Comparison of ENCODE assay signal across 8 cellular contexts in the genomic region with DNA sequence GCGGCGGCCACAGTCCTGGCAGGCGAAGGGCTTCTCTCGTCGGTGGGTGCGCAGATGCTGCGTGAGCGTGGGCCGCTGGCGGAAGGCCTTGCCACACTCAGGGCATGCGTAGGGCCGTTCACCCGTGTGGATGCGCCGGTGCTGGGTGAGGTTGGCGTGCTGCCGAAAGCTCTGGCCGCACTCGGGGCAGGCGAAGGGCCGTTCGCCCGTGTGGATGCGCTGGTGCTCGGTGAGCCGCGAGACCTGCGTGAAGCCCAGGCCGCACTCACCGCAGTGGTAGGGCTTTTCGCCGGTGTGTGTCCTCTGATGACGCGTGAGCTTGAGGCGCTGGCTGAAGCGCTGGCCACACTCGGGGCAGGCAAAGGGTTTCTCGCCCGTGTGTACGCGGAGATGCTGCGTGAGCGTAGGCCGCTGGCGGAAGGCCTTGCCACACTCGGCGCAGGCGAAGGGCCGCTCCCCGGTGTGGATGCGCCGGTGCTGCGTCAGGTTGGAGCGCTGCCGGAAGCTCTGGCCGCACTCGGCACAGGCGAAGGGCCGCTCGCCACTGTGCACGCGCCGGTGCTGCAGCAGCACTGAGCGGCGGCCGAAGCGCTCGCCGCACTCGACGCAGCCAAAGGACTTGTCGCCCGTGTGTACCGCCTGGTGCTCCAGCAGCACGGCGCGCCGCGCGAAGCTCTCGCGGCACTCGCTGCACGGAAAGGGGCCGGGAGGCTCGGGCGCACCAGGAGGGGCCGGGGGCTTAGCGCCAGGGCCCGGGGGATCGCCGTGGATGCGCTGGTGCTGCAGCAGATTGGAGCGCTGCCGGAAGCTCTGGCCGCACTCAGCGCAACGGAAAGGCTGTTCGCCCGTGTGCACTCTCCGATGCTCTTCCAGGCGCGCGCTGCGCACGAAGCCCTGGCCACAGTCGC. TPM values are rescaled to one million over a fixed set of nuclear protein-coding genes. Genes with fewer than 3 reads are reported as not detected.
A peak's percentile ranks its signal among the peaks of the same experiment; 100 is the strongest.
DNase-seq lines count a peak whose midpoint lies in the region; ATAC-seq, FAIRE-seq and TF ChIP-seq lines count a peak whose summit lies in the region.

No MANE protein-coding gene starts in this region.

- H3K9ac ChIP-seq in skeletal muscle satellite cell (ENCODE audit: low read depth, low read length) = no peak overlapping the region

- TF ChIP-seq CTCF in heart right ventricle (IDR thresholded peaks at IDR 0.05) = no peak

- no peaks in the 10 kb centered on the region for H3K9me3 ChIP-seq in heart right ventricle
- H3K9me3 ChIP-seq in skeletal muscle satellite cell (replicated peaks; ENCODE audit: low read length) = no peaks in the 10 kb centered on the region

- ATAC-seq in heart right ventricle = peak in 2 of 8 donors; percentile 0 to 14
- ATAC-seq in GM18873 (IDR thresholded peaks at IDR 0.05; ENCODE audit: low FRiP score, unreplicated experiment) = no peak

- intact Hi-C loops in heart right ventricle (cut with DNase I) = no loop called here

- 4 to 7% methylated on average over 96 to 107 of the region's 107 CpGs for WGBS in heart right ventricle, 2 donors

- H3K27me3 ChIP-seq in heart right ventricle (peaks cover 0 to 24% (median 0%) of the 10 kb centered on the region in 7 donors), skeletal muscle satellite cell (ENCODE audit: control insufficient read depth, insufficient read depth, low read length) (peaks cover 9% of the 10 kb centered on the region)

- no peak for TF ChIP-seq POLR2A in GM12891 (IDR thresholded peaks at IDR 0.05; ENCODE audit: low read depth, low read length)

- no peak for FAIRE-seq in GM12891 (lab: Jason Lieb, UNC)
- FAIRE-seq in urothelium cell line (lab: Jason Lieb, UNC) = no peak

- peaks cover 16 to 46% (median 36%) of the 10 kb centered on the region in 9 donors for H3K4me1 ChIP-seq in heart right ventricle
- peaks cover 28% of the 10 kb centered on the region for H3K4me1 ChIP-seq in skeletal muscle satellite cell (ENCODE audit: control insufficient read depth, insufficient read depth, low read length)

- peak overlapping the region; percentile 85 for H3K4me2 ChIP-seq in skeletal muscle satellite cell (ENCODE audit: low read length)

- DNase-seq in GM12891 (ENCODE audit: insufficient read length, low spot score) (no peak), heart right ventricle (peak in 1 of 2 donors; percentile 50), NCI-H2029 (lab: John Stamatoyannopoulos, UW) (no peak), kidney glomerular epithelial cell (lab: John Stamatoyannopoulos, UW) (no peak), urothelium cell line (ENCODE audit: low spot score) (no peak)
- peak; percentile 61 to 71 for DNase-seq in activated T-cell treated with anti-CD3 and anti-CD28 coated beads, Interleukin-2, amount 50 U/mL, for 48 hours

- H3K36me3 ChIP-seq in heart right ventricle (peaks cover 0 to 15% (median 4%) of the 10 kb centered on the region in 9 donors), skeletal muscle satellite cell (ENCODE audit: insufficient read depth, low read length) (peaks cover 9% of the 10 kb centered on the region)

- peak overlapping the region in 8 of 10 donors; percentile 9 to 56 (median 30) for H3K27ac ChIP-seq in heart right ventricle

- peak overlapping the region; percentile 22 to 61 (median 50) for H3K4me3 ChIP-seq in heart right ventricle
- peak overlapping the region; percentile 64 for H3K4me3 ChIP-seq in skeletal muscle satellite cell (ENCODE audit: low read length)

TF ChIP-seq in GM12891, 5 proteins besides CTCF, POLR2A, EP300 and RAD21:
- TF ChIP-seq PAX5 (IDR thresholded peaks at IDR 0.05; ENCODE audit: insufficient read depth, low read length, severe bottlenecking) (no peak), SPI1 (IDR thresholded peaks at IDR 0.05; ENCODE audit: low read depth, low read length) (no peak), TAF1 (IDR thresholded peaks at IDR 0.05; ENCODE audit: low read depth, low read length) (no peak), POU2F2 (IDR thresholded peaks at IDR 0.05; ENCODE audit: low read depth, low read length) (no peak), POLR2AphosphoS5 (IDR thresholded peaks at IDR 0.05; ENCODE audit: low read depth, low read length) (peak; percentile 36; the same call in 1 of the 2 replicates)
TF ChIP-seq in GM12891: peak in this region for 1.

RNA-seq across cellular contexts. Expression of gene UBE2M, which starts 4.0 kb away (rescaled TPM):
- 61.5 TPM for polyA plus RNA-seq in GM12891 (2012; ENCODE audit: low read depth, missing spikeins)
- 100 to 1,000 TPM; 107 to 146 (median 122) TPM for total RNA-seq in heart right ventricle
- 100 to 1,000 TPM in 1 of 2 donors, 10 to 100 TPM in 1; 45.4 to 115 TPM for polyA plus RNA-seq in heart right ventricle
- total RNA-seq in skeletal muscle satellite cell (2012; rRNA removed) = 64.6 and 93.0 TPM in 2 replicates

RNA-seq across cellular contexts. Expression of gene CHMP2A, which starts 7.5 kb away (rescaled TPM):
- polyA plus RNA-seq in GM12891 (2012; ENCODE audit: low read depth, missing spikeins) = 146 TPM
- 100 to 1,000 TPM; 123 to 151 (median 131) TPM for total RNA-seq in heart right ventricle
- polyA plus RNA-seq in heart right ventricle = 100 to 1,000 TPM; 239 to 349 TPM
- 86.4 and 113 TPM in 2 replicates for total RNA-seq in skeletal muscle satellite cell (2012; rRNA removed)

RNA-seq across cellular contexts. Expression of gene MZF1, which starts 10.8 kb away (rescaled TPM):
- 7.4 TPM for polyA plus RNA-seq in GM12891 (2012; ENCODE audit: low read depth, missing spikeins)
- total RNA-seq in heart right ventricle = 10 to 100 TPM in 2 of 10 donors, 1 to 10 TPM in 8; 4.4 to 12.0 (median 8.3) TPM
- 10 to 100 TPM in 1 of 2 donors, 1 to 10 TPM in 1; 7.6 to 28.0 TPM for polyA plus RNA-seq in heart right ventricle
- total RNA-seq in skeletal muscle satellite cell (2012; rRNA removed) = 13.7 and 16.4 TPM in 2 replicates

RNA-seq across cellular contexts. Expression of gene TRIM28, which starts 18.5 kb away (rescaled TPM):
- 367 TPM for polyA plus RNA-seq in GM12891 (2012; ENCODE audit: low read depth, missing spikeins)
- total RNA-seq in heart right ventricle = 100 to 1,000 TPM; 121 to 163 (median 150) TPM
- polyA plus RNA-seq in heart right ventricle = 100 to 1,000 TPM; 105 to 129 TPM
- total RNA-seq in skeletal muscle satellite cell (2012; rRNA removed) = 252 and 323 TPM in 2 replicates

RNA-seq across cellular contexts. Expression of gene ZBTB45, which starts 42.8 kb away (rescaled TPM):
- 6.1 TPM for polyA plus RNA-seq in GM12891 (2012; ENCODE audit: low read depth, missing spikeins)
- total RNA-seq in heart right ventricle = 10 to 100 TPM in 5 of 10 donors, 1 to 10 TPM in 5; 7.7 to 13.3 (median 9.7) TPM
- 1 to 10 TPM; 7.1 to 8.7 TPM for polyA plus RNA-seq in heart right ventricle
- total RNA-seq in skeletal muscle satellite cell (2012; rRNA removed) = 7.1 and 9.0 TPM in 2 replicates

Comparison
In these comparisons a context has a peak if more than half of its experiments do, and no peak if none do; other contexts are left out.
1. DNase-seq: peak in activated T-cell treated with anti-CD3 and anti-CD28 coated beads, Interleukin-2, amount 50 U/mL, for 48 hours (2 of 2); none in GM12891 (single experiment), NCI-H2029 (single experiment), kidney glomerular epithelial cell (single experiment) and urothelium cell line (single experiment).